In the genomic region with DNA sequence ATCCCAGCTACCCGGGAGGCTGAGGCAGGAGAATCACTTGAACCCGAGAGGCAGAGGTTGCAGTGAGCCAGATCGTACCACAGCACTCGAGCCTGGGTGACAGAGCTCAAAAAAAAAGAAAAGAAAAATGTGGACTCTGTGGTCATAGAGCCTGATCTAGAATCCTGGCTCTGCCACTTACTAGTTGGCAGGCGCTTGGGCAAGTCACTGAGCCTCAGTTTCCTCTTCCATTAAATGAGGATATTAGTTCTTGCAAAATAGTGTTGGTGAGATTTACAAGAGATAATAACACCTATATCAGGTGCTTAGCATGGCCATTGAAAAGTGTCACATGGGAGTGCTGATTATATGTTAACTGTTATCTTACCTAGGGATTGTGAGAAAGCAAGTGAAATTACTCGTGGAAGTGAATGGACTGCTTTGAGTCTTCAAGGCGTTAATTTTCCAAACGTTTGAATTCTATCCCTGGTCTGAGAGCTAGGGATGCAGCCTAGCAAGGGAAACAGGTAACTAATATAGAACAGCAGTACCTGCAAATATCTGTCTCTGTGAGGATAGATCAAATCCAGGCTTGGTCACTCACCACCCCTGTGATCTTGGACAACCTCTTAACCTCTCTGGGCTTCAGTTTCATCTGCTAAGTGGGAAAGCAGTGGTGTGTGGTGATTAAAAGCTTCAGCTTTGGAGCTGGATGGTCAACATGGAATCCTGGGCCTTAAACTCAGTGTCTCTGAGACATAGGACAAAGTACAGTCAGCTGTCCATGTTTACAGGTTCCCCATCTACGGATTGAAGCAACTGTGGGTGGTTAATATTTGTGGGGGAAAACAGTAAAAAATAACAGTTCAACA, we compare ENCODE assay signal across 1 cellular context.
A peak's percentile ranks its signal among the peaks of the same experiment; 100 is the strongest.
TF ChIP-seq lines count a peak whose summit lies in the region.

No MANE protein-coding gene starts in this region.

TF ChIP-seq in HepG2, 621 proteins besides CTCF, POLR2A, EP300 and RAD21 (continued from another document and continues in another):
- TF ChIP-seq, protein P1, sequence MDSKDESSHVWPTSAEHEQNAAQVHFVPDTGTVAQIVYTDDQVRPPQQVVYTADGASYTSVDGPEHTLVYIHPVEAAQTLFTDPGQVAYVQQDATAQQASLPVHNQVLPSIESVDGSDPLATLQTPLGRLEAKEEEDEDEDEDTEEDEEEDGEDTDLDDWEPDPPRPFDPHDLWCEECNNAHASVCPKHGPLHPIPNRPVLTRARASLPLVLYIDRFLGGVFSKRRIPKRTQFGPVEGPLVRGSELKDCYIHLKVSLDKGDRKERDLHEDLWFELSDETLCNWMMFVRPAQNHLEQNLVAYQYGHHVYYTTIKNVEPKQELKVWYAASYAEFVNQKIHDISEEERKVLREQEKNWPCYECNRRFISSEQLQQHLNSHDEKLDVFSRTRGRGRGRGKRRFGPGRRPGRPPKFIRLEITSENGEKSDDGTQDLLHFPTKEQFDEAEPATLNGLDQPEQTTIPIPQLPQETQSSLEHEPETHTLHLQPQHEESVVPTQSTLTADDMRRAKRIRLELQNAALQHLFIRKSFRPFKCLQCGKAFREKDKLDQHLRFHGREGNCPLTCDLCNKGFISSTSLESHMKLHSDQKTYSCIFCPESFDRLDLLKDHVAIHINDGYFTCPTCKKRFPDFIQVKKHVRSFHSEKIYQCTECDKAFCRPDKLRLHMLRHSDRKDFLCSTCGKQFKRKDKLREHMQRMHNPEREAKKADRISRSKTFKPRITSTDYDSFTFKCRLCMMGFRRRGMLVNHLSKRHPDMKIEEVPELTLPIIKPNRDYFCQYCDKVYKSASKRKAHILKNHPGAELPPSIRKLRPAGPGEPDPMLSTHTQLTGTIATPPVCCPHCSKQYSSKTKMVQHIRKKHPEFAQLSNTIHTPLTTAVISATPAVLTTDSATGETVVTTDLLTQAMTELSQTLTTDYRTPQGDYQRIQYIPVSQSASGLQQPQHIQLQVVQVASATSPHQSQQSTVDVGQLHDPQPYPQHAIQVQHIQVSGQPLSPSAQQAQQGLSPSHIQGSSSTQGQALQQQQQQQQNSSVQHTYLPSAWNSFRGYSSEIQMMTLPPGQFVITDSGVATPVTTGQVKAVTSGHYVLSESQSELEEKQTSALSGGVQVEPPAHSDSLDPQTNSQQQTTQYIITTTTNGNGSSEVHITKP (CRISPR knock-in tag; IDR thresholded peaks at IDR 0.05; ENCODE audit: low read depth), result peak; percentile 42; the same call in 1 of the 2 replicates
- TF ChIP-seq, protein P2, sequence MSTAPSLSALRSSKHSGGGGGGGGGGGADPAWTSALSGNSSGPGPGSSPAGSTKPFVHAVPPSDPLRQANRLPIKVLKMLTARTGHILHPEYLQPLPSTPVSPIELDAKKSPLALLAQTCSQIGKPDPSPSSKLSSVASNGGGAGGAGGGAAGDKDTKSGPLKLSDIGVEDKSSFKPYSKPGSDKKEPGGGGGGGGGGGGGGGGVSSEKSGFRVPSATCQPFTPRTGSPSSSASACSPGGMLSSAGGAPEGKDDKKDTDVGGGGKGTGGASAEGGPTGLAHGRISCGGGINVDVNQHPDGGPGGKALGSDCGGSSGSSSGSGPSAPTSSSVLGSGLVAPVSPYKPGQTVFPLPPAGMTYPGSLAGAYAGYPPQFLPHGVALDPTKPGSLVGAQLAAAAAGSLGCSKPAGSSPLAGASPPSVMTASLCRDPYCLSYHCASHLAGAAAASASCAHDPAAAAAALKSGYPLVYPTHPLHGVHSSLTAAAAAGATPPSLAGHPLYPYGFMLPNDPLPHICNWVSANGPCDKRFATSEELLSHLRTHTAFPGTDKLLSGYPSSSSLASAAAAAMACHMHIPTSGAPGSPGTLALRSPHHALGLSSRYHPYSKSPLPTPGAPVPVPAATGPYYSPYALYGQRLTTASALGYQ (CRISPR knock-in tag; IDR thresholded peaks at IDR 0.05), result no peak
- TF ChIP-seq, protein P3, sequence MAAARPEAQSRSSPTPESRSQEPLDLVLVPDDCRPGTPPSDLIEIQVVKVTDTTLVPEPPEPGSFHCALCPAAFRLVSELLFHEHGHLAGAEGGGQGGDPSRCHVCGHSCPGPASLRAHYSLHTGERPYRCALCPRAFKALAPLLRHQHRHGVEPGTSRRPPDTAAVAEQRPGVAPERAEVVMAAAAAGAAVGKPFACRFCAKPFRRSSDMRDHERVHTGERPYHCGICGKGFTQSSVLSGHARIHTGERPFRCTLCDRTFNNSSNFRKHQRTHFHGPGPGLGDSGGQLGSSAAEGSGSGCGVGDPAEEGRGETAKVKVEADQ (CRISPR knock-in tag; IDR thresholded peaks at IDR 0.05; ENCODE audit: borderline replicate concordance), result no peak
- TF ChIP-seq, protein P4, sequence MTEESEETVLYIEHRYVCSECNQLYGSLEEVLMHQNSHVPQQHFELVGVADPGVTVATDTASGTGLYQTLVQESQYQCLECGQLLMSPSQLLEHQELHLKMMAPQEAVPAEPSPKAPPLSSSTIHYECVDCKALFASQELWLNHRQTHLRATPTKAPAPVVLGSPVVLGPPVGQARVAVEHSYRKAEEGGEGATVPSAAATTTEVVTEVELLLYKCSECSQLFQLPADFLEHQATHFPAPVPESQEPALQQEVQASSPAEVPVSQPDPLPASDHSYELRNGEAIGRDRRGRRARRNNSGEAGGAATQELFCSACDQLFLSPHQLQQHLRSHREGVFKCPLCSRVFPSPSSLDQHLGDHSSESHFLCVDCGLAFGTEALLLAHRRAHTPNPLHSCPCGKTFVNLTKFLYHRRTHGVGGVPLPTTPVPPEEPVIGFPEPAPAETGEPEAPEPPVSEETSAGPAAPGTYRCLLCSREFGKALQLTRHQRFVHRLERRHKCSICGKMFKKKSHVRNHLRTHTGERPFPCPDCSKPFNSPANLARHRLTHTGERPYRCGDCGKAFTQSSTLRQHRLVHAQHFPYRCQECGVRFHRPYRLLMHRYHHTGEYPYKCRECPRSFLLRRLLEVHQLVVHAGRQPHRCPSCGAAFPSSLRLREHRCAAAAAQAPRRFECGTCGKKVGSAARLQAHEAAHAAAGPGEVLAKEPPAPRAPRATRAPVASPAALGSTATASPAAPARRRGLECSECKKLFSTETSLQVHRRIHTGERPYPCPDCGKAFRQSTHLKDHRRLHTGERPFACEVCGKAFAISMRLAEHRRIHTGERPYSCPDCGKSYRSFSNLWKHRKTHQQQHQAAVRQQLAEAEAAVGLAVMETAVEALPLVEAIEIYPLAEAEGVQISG (CRISPR knock-in tag; IDR thresholded peaks at IDR 0.05), result peak; percentile 17; the same call in 1 of the 2 replicates
- TF ChIP-seq, protein P5, sequence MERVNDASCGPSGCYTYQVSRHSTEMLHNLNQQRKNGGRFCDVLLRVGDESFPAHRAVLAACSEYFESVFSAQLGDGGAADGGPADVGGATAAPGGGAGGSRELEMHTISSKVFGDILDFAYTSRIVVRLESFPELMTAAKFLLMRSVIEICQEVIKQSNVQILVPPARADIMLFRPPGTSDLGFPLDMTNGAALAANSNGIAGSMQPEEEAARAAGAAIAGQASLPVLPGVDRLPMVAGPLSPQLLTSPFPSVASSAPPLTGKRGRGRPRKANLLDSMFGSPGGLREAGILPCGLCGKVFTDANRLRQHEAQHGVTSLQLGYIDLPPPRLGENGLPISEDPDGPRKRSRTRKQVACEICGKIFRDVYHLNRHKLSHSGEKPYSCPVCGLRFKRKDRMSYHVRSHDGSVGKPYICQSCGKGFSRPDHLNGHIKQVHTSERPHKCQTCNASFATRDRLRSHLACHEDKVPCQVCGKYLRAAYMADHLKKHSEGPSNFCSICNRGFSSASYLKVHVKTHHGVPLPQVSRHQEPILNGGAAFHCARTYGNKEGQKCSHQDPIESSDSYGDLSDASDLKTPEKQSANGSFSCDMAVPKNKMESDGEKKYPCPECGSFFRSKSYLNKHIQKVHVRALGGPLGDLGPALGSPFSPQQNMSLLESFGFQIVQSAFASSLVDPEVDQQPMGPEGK (CRISPR knock-in tag; IDR thresholded peaks at IDR 0.05), result peak; percentile 35; the same call in 1 of the 2 replicates
- TF ChIP-seq ZNF703 (CRISPR knock-in tag; IDR thresholded peaks at IDR 0.05; ENCODE audit: borderline replicate concordance) (no peak), ZFP41 (CRISPR knock-in tag; IDR thresholded peaks at IDR 0.05; ENCODE audit: borderline replicate concordance) (no peak), ZNF589 (CRISPR knock-in tag; conservative IDR thresholded peaks at IDR 0.05) (no peak), RARG (CRISPR knock-in tag; IDR thresholded peaks at IDR 0.05; ENCODE audit: low read depth) (no peak), TEAD3 (CRISPR knock-in tag; optimal IDR thresholded peaks at IDR 0.05; ENCODE audit: borderline replicate concordance) (peak; percentile 57), CAMTA2 (CRISPR knock-in tag; IDR thresholded peaks at IDR 0.05; ENCODE audit: borderline replicate concordance) (no peak), BCL6 (CRISPR knock-in tag; IDR thresholded peaks at IDR 0.05) (peak; percentile 82), NFIC (IDR thresholded peaks at IDR 0.05; ENCODE audit: low read length) (peak; percentile 46; the same call in 1 of the 2 replicates), HMG20A (CRISPR knock-in tag; IDR thresholded peaks at IDR 0.05; ENCODE audit: borderline replicate concordance) (peak; percentile 64; the same call in 1 of the 2 replicates), IRF2 (CRISPR knock-in tag; IDR thresholded peaks at IDR 0.05) (peak; percentile 76), ZNF598 (CRISPR knock-in tag; IDR thresholded peaks at IDR 0.05; ENCODE audit: borderline replicate concordance) (no peak), AGO1 (IDR thresholded peaks at IDR 0.05; ENCODE audit: low read depth, low read length, poor library complexity, severe bottlenecking) (no peak), ZNF766 (CRISPR knock-in tag; IDR thresholded peaks at IDR 0.05; ENCODE audit: borderline replicate concordance) (0 out of 2 replicates have a peak, but pooled peaks have one; percentile 12), ZNF205 (CRISPR knock-in tag; IDR thresholded peaks at IDR 0.05) (0 out of 2 replicates have a peak, but pooled peaks have one; percentile 21), XBP1 (CRISPR knock-in tag; IDR thresholded peaks at IDR 0.05) (no peak), SAFB2 (CRISPR knock-in tag; IDR thresholded peaks at IDR 0.05; ENCODE audit: borderline replicate concordance, low read depth) (no peak), ZNF12 (CRISPR knock-in tag; IDR thresholded peaks at IDR 0.05) (no peak), ZFX (CRISPR knock-in tag; IDR thresholded peaks at IDR 0.05; ENCODE audit: low read depth) (peak; percentile 66), EED (CRISPR knock-in tag; IDR thresholded peaks at IDR 0.05) (no peak), RBAK (CRISPR knock-in tag; IDR thresholded peaks at IDR 0.05) (no peak), GATA4 (IDR thresholded peaks at IDR 0.05; ENCODE audit: borderline replicate concordance, low read depth) (no peak; the same call in 1 of the 2 replicates), REPIN1 (CRISPR knock-in tag; IDR thresholded peaks at IDR 0.05; ENCODE audit: borderline replicate concordance, low read depth) (no peak; the same call in 1 of the 2 replicates), DMAP1 (CRISPR knock-in tag; IDR thresholded peaks at IDR 0.05) (peak; percentile 73; the same call in 1 of the 2 replicates)
- TF ChIP-seq, protein P6, sequence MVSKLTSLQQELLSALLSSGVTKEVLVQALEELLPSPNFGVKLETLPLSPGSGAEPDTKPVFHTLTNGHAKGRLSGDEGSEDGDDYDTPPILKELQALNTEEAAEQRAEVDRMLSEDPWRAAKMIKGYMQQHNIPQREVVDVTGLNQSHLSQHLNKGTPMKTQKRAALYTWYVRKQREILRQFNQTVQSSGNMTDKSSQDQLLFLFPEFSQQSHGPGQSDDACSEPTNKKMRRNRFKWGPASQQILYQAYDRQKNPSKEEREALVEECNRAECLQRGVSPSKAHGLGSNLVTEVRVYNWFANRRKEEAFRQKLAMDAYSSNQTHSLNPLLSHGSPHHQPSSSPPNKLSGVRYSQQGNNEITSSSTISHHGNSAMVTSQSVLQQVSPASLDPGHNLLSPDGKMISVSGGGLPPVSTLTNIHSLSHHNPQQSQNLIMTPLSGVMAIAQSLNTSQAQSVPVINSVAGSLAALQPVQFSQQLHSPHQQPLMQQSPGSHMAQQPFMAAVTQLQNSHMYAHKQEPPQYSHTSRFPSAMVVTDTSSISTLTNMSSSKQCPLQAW (CRISPR knock-in tag; IDR thresholded peaks at IDR 0.05), result no peak
- TF ChIP-seq, protein P7, sequence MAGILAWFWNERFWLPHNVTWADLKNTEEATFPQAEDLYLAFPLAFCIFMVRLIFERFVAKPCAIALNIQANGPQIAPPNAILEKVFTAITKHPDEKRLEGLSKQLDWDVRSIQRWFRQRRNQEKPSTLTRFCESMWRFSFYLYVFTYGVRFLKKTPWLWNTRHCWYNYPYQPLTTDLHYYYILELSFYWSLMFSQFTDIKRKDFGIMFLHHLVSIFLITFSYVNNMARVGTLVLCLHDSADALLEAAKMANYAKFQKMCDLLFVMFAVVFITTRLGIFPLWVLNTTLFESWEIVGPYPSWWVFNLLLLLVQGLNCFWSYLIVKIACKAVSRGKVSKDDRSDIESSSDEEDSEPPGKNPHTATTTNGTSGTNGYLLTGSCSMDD (CRISPR knock-in tag; IDR thresholded peaks at IDR 0.05), result no peak
- TF ChIP-seq, protein P8, sequence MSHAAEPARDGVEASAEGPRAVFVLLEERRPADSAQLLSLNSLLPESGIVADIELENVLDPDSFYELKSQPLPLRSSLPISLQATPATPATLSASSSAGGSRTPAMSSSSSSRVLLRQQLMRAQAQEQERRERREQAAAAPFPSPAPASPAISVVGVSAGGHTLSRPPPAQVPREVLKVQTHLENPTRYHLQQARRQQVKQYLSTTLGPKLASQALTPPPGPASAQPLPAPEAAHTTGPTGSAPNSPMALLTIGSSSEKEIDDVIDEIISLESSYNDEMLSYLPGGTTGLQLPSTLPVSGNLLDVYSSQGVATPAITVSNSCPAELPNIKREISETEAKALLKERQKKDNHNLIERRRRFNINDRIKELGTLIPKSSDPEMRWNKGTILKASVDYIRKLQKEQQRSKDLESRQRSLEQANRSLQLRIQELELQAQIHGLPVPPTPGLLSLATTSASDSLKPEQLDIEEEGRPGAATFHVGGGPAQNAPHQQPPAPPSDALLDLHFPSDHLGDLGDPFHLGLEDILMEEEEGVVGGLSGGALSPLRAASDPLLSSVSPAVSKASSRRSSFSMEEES (CRISPR knock-in tag; IDR thresholded peaks at IDR 0.05), result peak; percentile 43; the same call in 1 of the 2 replicates
- TF ChIP-seq, protein P9, sequence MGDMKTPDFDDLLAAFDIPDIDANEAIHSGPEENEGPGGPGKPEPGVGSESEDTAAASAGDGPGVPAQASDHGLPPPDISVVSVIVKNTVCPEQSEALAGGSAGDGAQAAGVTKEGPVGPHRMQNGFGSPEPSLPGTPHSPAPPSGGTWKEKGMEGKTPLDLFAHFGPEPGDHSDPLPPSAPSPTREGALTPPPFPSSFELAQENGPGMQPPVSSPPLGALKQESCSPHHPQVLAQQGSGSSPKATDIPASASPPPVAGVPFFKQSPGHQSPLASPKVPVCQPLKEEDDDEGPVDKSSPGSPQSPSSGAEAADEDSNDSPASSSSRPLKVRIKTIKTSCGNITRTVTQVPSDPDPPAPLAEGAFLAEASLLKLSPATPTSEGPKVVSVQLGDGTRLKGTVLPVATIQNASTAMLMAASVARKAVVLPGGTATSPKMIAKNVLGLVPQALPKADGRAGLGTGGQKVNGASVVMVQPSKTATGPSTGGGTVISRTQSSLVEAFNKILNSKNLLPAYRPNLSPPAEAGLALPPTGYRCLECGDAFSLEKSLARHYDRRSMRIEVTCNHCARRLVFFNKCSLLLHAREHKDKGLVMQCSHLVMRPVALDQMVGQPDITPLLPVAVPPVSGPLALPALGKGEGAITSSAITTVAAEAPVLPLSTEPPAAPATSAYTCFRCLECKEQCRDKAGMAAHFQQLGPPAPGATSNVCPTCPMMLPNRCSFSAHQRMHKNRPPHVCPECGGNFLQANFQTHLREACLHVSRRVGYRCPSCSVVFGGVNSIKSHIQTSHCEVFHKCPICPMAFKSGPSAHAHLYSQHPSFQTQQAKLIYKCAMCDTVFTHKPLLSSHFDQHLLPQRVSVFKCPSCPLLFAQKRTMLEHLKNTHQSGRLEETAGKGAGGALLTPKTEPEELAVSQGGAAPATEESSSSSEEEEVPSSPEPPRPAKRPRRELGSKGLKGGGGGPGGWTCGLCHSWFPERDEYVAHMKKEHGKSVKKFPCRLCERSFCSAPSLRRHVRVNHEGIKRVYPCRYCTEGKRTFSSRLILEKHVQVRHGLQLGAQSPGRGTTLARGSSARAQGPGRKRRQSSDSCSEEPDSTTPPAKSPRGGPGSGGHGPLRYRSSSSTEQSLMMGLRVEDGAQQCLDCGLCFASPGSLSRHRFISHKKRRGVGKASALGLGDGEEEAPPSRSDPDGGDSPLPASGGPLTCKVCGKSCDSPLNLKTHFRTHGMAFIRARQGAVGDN (CRISPR knock-in tag; IDR thresholded peaks at IDR 0.05), result no peak
